In genomic region chr17:16380640-16381495, GRCh38 we compare ENCODE assay signal across 1 cellular context.
TF ChIP-seq lines count a peak whose summit lies in the region.

TSS of gene UBB (plus strand) at chr17:16381091. CDS start at chr17:16381908, 817 bp downstream.

TF ChIP-seq in GM12878, 131 proteins besides CTCF, POLR2A, EP300 and RAD21 (continued from another document):
- TF ChIP-seq, protein P1, sequence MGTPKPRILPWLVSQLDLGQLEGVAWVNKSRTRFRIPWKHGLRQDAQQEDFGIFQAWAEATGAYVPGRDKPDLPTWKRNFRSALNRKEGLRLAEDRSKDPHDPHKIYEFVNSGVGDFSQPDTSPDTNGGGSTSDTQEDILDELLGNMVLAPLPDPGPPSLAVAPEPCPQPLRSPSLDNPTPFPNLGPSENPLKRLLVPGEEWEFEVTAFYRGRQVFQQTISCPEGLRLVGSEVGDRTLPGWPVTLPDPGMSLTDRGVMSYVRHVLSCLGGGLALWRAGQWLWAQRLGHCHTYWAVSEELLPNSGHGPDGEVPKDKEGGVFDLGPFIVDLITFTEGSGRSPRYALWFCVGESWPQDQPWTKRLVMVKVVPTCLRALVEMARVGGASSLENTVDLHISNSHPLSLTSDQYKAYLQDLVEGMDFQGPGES (IDR thresholded peaks at IDR 0.05) = peak; percentile 46; the same call in 1 of the 2 replicates
- TF ChIP-seq FOXK2 (IDR thresholded peaks at IDR 0.05) (no peak; the same call in 1 of the 2 replicates), TCF12 (IDR thresholded peaks at IDR 0.05; ENCODE audit: low read depth, low read length) (peak; percentile 67; the same call in 1 of the 2 replicates), NBN (IDR thresholded peaks at IDR 0.05) (peak; percentile 96), ETV6 (conservative IDR thresholded peaks at IDR 0.05 in 1 of 2, IDR thresholded peaks at IDR 0.05 in 1 of 2; ENCODE audit: borderline replicate concordance in 1 of 2, low read depth in 1 of 2) (no peak), ZSCAN29 (IDR thresholded peaks at IDR 0.05) (no peak)
- TF ChIP-seq, protein P2, sequence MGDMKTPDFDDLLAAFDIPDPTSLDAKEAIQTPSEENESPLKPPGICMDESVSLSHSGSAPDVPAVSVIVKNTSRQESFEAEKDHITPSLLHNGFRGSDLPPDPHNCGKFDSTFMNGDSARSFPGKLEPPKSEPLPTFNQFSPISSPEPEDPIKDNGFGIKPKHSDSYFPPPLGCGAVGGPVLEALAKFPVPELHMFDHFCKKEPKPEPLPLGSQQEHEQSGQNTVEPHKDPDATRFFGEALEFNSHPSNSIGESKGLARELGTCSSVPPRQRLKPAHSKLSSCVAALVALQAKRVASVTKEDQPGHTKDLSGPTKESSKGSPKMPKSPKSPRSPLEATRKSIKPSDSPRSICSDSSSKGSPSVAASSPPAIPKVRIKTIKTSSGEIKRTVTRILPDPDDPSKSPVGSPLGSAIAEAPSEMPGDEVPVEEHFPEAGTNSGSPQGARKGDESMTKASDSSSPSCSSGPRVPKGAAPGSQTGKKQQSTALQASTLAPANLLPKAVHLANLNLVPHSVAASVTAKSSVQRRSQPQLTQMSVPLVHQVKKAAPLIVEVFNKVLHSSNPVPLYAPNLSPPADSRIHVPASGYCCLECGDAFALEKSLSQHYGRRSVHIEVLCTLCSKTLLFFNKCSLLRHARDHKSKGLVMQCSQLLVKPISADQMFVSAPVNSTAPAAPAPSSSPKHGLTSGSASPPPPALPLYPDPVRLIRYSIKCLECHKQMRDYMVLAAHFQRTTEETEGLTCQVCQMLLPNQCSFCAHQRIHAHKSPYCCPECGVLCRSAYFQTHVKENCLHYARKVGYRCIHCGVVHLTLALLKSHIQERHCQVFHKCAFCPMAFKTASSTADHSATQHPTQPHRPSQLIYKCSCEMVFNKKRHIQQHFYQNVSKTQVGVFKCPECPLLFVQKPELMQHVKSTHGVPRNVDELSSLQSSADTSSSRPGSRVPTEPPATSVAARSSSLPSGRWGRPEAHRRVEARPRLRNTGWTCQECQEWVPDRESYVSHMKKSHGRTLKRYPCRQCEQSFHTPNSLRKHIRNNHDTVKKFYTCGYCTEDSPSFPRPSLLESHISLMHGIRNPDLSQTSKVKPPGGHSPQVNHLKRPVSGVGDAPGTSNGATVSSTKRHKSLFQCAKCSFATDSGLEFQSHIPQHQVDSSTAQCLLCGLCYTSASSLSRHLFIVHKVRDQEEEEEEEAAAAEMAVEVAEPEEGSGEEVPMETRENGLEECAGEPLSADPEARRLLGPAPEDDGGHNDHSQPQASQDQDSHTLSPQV (IDR thresholded peaks at IDR 0.05) = no peak
- TF ChIP-seq, protein P3, sequence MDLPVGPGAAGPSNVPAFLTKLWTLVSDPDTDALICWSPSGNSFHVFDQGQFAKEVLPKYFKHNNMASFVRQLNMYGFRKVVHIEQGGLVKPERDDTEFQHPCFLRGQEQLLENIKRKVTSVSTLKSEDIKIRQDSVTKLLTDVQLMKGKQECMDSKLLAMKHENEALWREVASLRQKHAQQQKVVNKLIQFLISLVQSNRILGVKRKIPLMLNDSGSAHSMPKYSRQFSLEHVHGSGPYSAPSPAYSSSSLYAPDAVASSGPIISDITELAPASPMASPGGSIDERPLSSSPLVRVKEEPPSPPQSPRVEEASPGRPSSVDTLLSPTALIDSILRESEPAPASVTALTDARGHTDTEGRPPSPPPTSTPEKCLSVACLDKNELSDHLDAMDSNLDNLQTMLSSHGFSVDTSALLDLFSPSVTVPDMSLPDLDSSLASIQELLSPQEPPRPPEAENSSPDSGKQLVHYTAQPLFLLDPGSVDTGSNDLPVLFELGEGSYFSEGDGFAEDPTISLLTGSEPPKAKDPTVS (IDR thresholded peaks at IDR 0.05; ENCODE audit: low read depth, low read length) = peak; percentile 99; the same call in 1 of the 2 replicates
